22 cellular contexts compared by ENCODE assay signal in the genomic region with DNA sequence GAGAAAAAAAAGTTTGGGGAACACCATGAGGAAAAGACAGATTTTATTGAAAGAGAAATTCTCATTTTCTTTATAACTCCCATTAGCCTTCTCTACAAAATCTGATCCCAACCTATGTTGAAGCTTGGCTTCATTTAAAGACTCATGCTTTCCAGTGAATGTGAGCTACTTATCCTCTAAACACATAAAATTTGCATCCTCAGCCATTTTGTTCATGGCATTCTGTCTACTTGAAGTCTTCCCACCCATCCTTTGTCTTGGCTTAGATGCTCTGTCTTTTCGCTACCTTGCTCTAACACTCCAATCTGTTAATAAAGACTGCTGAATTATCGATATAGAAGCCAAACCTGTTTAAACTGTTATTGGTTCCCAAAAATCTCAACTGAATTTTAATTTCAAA. TPM values are rescaled to one million over a fixed set of nuclear protein-coding genes. Genes with fewer than 3 reads are reported as not detected.
DNase-seq lines count a peak whose midpoint lies in the region; ATAC-seq, FAIRE-seq and TF ChIP-seq lines count a peak whose summit lies in the region.
"Had no signal": no experiment of that assay in that cellular context is flagged by ENCODE, and none has a peak within 500 bp of the region (broad histone marks: within the 10 kb centered on the region; RNA-seq: fewer than 3 reads in every experiment).

No MANE protein-coding gene starts in this region.

- H3K36me3 Mint-ChIP-seq in central memory CD8-positive, alpha-beta T cell (ENCODE audit: insufficient read depth): peaks cover 6% of the 10 kb centered on the region
- peaks cover 13% of the 10 kb centered on the region for H3K36me3 Mint-ChIP-seq in activated CD4-positive, alpha-beta T cell treated with anti-CD3 and anti-CD28 coated beads for 36 hours (ENCODE audit: low read depth)

- H3K4me3 Mint-ChIP-seq in central memory CD8-positive, alpha-beta T cell: no peak overlapping the region
- H3K4me3 Mint-ChIP-seq in activated CD4-positive, alpha-beta T cell treated with anti-CD3 and anti-CD28 coated beads for 36 hours: no peak overlapping the region
- H3K4me3 Mint-ChIP-seq: B cell; CD4-positive, alpha-beta T cell; CD8-positive, alpha-beta T cell had no signal

- H3K4me1 ChIP-seq in A549 (no peaks in the 10 kb centered on the region), OCI-LY7 (ENCODE audit: insufficient read depth, low read length, poor library complexity, severe bottlenecking) (peaks cover 17% of the 10 kb centered on the region), breast epithelium (no peaks in the 10 kb centered on the region)
- H3K4me1 ChIP-seq: BLaER1 treated with 17β-estradiol and CSF1 and Interleukin-3, amounts not matched to agents 10 nM and 100 nM had no signal

- no peak for ATAC-seq in A549
- no peak for ATAC-seq in central memory CD8-positive, alpha-beta T cell (replicated peaks; ENCODE audit: extremely low read depth, poor library complexity, severe bottlenecking)
- ATAC-seq in GM21529 (IDR thresholded peaks at IDR 0.05; ENCODE audit: unreplicated experiment): no peak
- no peak for ATAC-seq in activated CD4-positive, alpha-beta T cell treated with anti-CD3 and anti-CD28 coated beads for 36 hours
- ATAC-seq: CD8-positive, alpha-beta T cell had no signal

- WGBS in A549 (ENCODE audit: missing lambda C conversion rate): 93% methylated on average over 2 of the region's 2 CpGs

- H3K4me3 ChIP-seq in A549: no peak overlapping the region
- H3K4me3 ChIP-seq in OCI-LY7 (ENCODE audit: low read depth, low read length, poor library complexity, severe bottlenecking): peak overlapping the region; percentile 28
- H3K4me3 ChIP-seq in breast epithelium: no peak overlapping the region
- H3K4me3 ChIP-seq: BLaER1 treated with 17β-estradiol and CSF1 and Interleukin-3, amounts not matched to agents 10 nM and 100 nM had no signal

- H2AFZ ChIP-seq in OCI-LY7 (ENCODE audit: low read length): no peak overlapping the region

- no peak overlapping the region for H3K27ac ChIP-seq in A549
- peak overlapping the region; percentile 29 for H3K27ac ChIP-seq in OCI-LY7 (ENCODE audit: low read depth, low read length, poor library complexity, severe bottlenecking)
- H3K27ac ChIP-seq in breast epithelium: no peak overlapping the region
- H3K27ac ChIP-seq: BLaER1 treated with 17β-estradiol and CSF1 and Interleukin-3, amounts not matched to agents 10 nM and 100 nM; C4-2B had no signal

- TF ChIP-seq CTCF in A549 (IDR thresholded peaks at IDR 0.05) (no peak), OCI-LY7 (conservative IDR thresholded peaks at IDR 0.05; ENCODE audit: low read length) (no peak), breast epithelium (IDR thresholded peaks at IDR 0.05) (no peak)

- DNase-seq in A549 (ENCODE audit: low read depth in 1 of 2, low spot score in 1 of 2) (no peak), GM19239 (ENCODE audit: insufficient read length, low spot score) (no peak), OCI-LY7 (ENCODE audit: low spot score) (no peak), breast epithelium (ENCODE audit: low spot score in 2 of 2) (no peak)
- no peak for DNase-seq in central memory CD8-positive, alpha-beta T cell (ENCODE audit: low spot score in 2 of 2)
- no peak for DNase-seq in activated CD4-positive, alpha-beta T cell treated with anti-CD3 and anti-CD28 coated beads for 36 hours
- DNase-seq: 8988T; AML-193; Caco-2; Calu3; CD4-positive, alpha-beta T cell; CD8-positive, alpha-beta T cell; DMS79 treated with DMSO at 0.1 percent for 48 hours; GF-D8 had no signal

- H4K20me1 ChIP-seq in OCI-LY7 (ENCODE audit: insufficient read depth, low read length): no peaks in the 10 kb centered on the region

- H3K9me3 ChIP-seq in A549: no peaks in the 10 kb centered on the region
- H3K9me3 ChIP-seq in OCI-LY7 (ENCODE audit: low read length): no peaks in the 10 kb centered on the region; the same call in 1 of the 2 replicates
- H3K9me3 ChIP-seq in breast epithelium: no peaks in the 10 kb centered on the region
- H3K9me3 ChIP-seq: Caco-2 had no signal

- CTCF ChIA-PET in A549 (lab: Yijun Ruan, JAX) (interaction anchor here (2.8 kb wide), 1 partner anchor 45 kb away, joined by 10 read pairs; no protein-coding TSS in a partner anchor), OCI-LY7 (lab: Charles Lee; ENCODE audit: unreplicated experiment) (interaction anchor here (1.3 kb wide), 1 partner anchor 28 kb away, joined by 3 read pairs; no protein-coding TSS in a partner anchor)
- CTCF ChIA-PET in activated CD4-positive, alpha-beta T cell treated with anti-CD3 and anti-CD28 coated beads for 36 hours (lab: Charles Lee): interaction anchor here (0.6 kb wide), 1 partner anchor 56 kb away, joined by 3 read pairs; no protein-coding TSS in a partner anchor

- H3K79me2 ChIP-seq in OCI-LY7 (ENCODE audit: insufficient read depth, low read depth, low read length): 0 out of 2 replicates have a peak, but pooled peaks cover 3% of the 10 kb centered on the region

- H3K9me3 Mint-ChIP-seq in central memory CD8-positive, alpha-beta T cell: no peaks in the 10 kb centered on the region
- H3K9me3 Mint-ChIP-seq in activated CD4-positive, alpha-beta T cell treated with anti-CD3 and anti-CD28 coated beads for 36 hours (ENCODE audit: low read depth): no peaks in the 10 kb centered on the region
- H3K9me3 Mint-ChIP-seq: CD4-positive, alpha-beta T cell; CD8-positive, alpha-beta T cell had no signal

- H3K27me3 ChIP-seq in breast epithelium: no peaks in the 10 kb centered on the region
- H3K27me3 ChIP-seq: BLaER1 treated with 17β-estradiol and CSF1 and Interleukin-3, amounts not matched to agents 10 nM and 100 nM had no signal

- no peaks in the 10 kb centered on the region for H3K9me2 ChIP-seq in OCI-LY7 (ENCODE audit: insufficient read depth, low read length)

- H3K27me3 Mint-ChIP-seq in central memory CD8-positive, alpha-beta T cell: no peaks in the 10 kb centered on the region
- no peaks in the 10 kb centered on the region for H3K27me3 Mint-ChIP-seq in activated CD4-positive, alpha-beta T cell treated with anti-CD3 and anti-CD28 coated beads for 36 hours
- H3K27me3 Mint-ChIP-seq: B cell; CD4-positive, alpha-beta T cell had no signal

- BruUV-seq in OCI-LY7 (replicated peaks; lab: Mats Ljungman, UMichigan): no TSS peak

- no peak for TF ChIP-seq RAD21 in A549 (conservative IDR thresholded peaks at IDR 0.05 in 1 of 2, IDR thresholded peaks at IDR 0.05 in 1 of 2)

- peaks cover 12% of the 10 kb centered on the region for H3K4me1 Mint-ChIP-seq in central memory CD8-positive, alpha-beta T cell
- H3K4me1 Mint-ChIP-seq in activated CD4-positive, alpha-beta T cell treated with anti-CD3 and anti-CD28 coated beads for 36 hours: no peaks in the 10 kb centered on the region

- no peak for FAIRE-seq in A549 (lab: Jason Lieb, UNC)
- FAIRE-seq in GM19239 (lab: Jason Lieb, UNC): peak; percentile 37
- FAIRE-seq: A204.1, D721Med, G401.6, GM12891 had no signal

- no peak for TF ChIP-seq POLR2A in A549 (IDR thresholded peaks at IDR 0.05; ENCODE audit: low read length)
- TF ChIP-seq POLR2A in breast epithelium (IDR thresholded peaks at IDR 0.05): no peak

- no peak for TF ChIP-seq EP300 in A549 (IDR thresholded peaks at IDR 0.05)

- peak overlapping the region; percentile 16 for H3K27ac Mint-ChIP-seq in central memory CD8-positive, alpha-beta T cell (ENCODE audit: low read depth)
- H3K27ac Mint-ChIP-seq in activated CD4-positive, alpha-beta T cell treated with anti-CD3 and anti-CD28 coated beads for 36 hours: no peak overlapping the region
- H3K27ac Mint-ChIP-seq: B cell; CD4-positive, alpha-beta T cell; CD8-positive, alpha-beta T cell had no signal

- intact Hi-C loops in OCI-LY7 (cut with micrococcal nuclease; ENCODE audit: unreplicated experiment): no loop called here
- intact Hi-C loops in breast epithelium (cut with DNase I; ENCODE audit: low total_unique reads): no loop called here
- intact Hi-C loops in activated CD4-positive, alpha-beta T cell treated with anti-CD3 and anti-CD28 coated beads for 36 hours (cut with DNase I, micrococcal nuclease): no loop called here

- H3K4me2 ChIP-seq in A549 (no peak overlapping the region), OCI-LY7 (ENCODE audit: low read length) (peak overlapping the region; percentile 48)
- H3K4me2 ChIP-seq: BLaER1 treated with 17β-estradiol and CSF1 and Interleukin-3, amounts not matched to agents 10 nM and 100 nM had no signal

- POLR2A ChIA-PET in A549 (lab: Yijun Ruan, JAX): no interaction called here
- POLR2A ChIA-PET in OCI-LY7 (lab: Charles Lee): interaction anchor here (0.6 to 2.5 kb wide), 6 partner anchors 14 to 636 kb away, joined by 3 to 8 read pairs (median 5); no protein-coding TSS in a partner anchor
- POLR2A ChIA-PET in activated CD4-positive, alpha-beta T cell treated with anti-CD3 and anti-CD28 coated beads for 36 hours (lab: Charles Lee): no interaction called here

- H3K36me3 ChIP-seq in OCI-LY7 (ENCODE audit: insufficient read depth, low read length) (peaks cover 5% of the 10 kb centered on the region; the same call in 1 of the 2 replicates), breast epithelium (no peaks in the 10 kb centered on the region)

TF ChIP-seq in A549, 52 proteins besides CTCF, POLR2A, EP300 and RAD21 (continues in another document):
- TF ChIP-seq FOSL2 (IDR thresholded peaks at IDR 0.05) (no peak), FOSL2 (CRISPR knock-in tag; IDR thresholded peaks at IDR 0.05) (no peak)

RNA-seq across cellular contexts. Expression of a gene that starts 39.3 kb away (rescaled TPM):
- polyA plus RNA-seq in A549 (2011; rRNA removed): 0.05 and 0.09 TPM in 2 replicates
- 0.01 and 0.04 TPM in 2 replicates for polyA plus RNA-seq in A549 (2012; cell fraction: cytosol; rRNA removed)
- 0.02 and 0.07 TPM in 2 replicates for polyA plus RNA-seq in A549 (2012; cell fraction: nucleus; rRNA removed)
- 0.03 TPM in 3 replicates for polyA plus RNA-seq in A549 (2017; fragmentation: RNase III; extraction: RNeasy Plus Mini Kit Qiagen cat#74134 plus additional on column Dnase treatment)
- polyA minus RNA-seq in A549 (2011; rRNA and poly(A)+ RNA removed): 0.17 and 0.19 TPM in 2 replicates
- 0.06 and 0.10 TPM in 2 replicates for total RNA-seq in OCI-LY7 (2014; rRNA removed; shearing (Covaris generic))
- 0.06 and 0.13 TPM in 2 replicates for total RNA-seq in OCI-LY7 (2022)
- under 1 TPM; under 0.01 to 0.15 (median under 0.01) TPM for total RNA-seq in breast epithelium
- total RNA-seq in activated CD4-positive, alpha-beta T cell treated with anti-CD3 and anti-CD28 coated beads for 36 hours: under 1 TPM in 1 of 2 experiments, not detected in 1; 0.02 TPM
- total RNA-seq: Calu3 had no signal

RNA-seq across cellular contexts. Expression of a gene that starts 55.3 kb away (rescaled TPM):
- 12.4 and 13.8 TPM in 2 replicates for polyA plus RNA-seq in A549 (2011; rRNA removed)
- polyA plus RNA-seq in A549 (2012; cell fraction: cytosol; rRNA removed): 19.3 and 23.8 TPM in 2 replicates
- polyA plus RNA-seq in A549 (2012; cell fraction: nucleus; rRNA removed): 35.4 and 36.6 TPM in 2 replicates
- polyA plus RNA-seq in A549 (2017; fragmentation: RNase III; extraction: RNeasy Plus Mini Kit Qiagen cat#74134 plus additional on column Dnase treatment): 17.7 to 23.5 TPM (median 20.5 TPM) in 3 replicates
- polyA minus RNA-seq in A549 (2011; rRNA and poly(A)+ RNA removed): 17.5 and 21.2 TPM in 2 replicates
- 9.5 and 10.6 TPM in 2 replicates for total RNA-seq in OCI-LY7 (2014; rRNA removed; shearing (Covaris generic))
- total RNA-seq in OCI-LY7 (2022): 15.0 and 15.2 TPM in 2 replicates
- total RNA-seq in breast epithelium: 10 to 100 TPM; 19.0 to 31.8 (median 25.9) TPM
- 1 to 10 TPM; 6.2 to 7.1 TPM for total RNA-seq in activated CD4-positive, alpha-beta T cell treated with anti-CD3 and anti-CD28 coated beads for 36 hours
